1 cellular context compared by ENCODE assay signal in genomic region chr14:61536661-61537566, GRCh38.
TF ChIP-seq lines count a peak whose summit lies in the region.

No MANE protein-coding gene starts in this region.

TF ChIP-seq in HepG2, 621 proteins besides CTCF, POLR2A, EP300 and RAD21 (continued from another document and continues in another):
- TF ChIP-seq ZNF770 (CRISPR knock-in tag; IDR thresholded peaks at IDR 0.05) (no peak), KMT2B (CRISPR knock-in tag; IDR thresholded peaks at IDR 0.05) (no peak), NCOA2 (CRISPR knock-in tag; IDR thresholded peaks at IDR 0.05) (peak; percentile 84), TCF7L2 (IDR thresholded peaks at IDR 0.05; ENCODE audit: low read depth, low read length) (no peak), BRD4 (CRISPR knock-in tag; IDR thresholded peaks at IDR 0.05) (no peak), ZNF639 (CRISPR knock-in tag; conservative IDR thresholded peaks at IDR 0.05) (no peak), ZFP36L2 (CRISPR knock-in tag; IDR thresholded peaks at IDR 0.05) (no peak), ASH2L (IDR thresholded peaks at IDR 0.05; ENCODE audit: insufficient read length, low read depth, low read length) (peak; percentile 63), RELA (CRISPR knock-in tag; IDR thresholded peaks at IDR 0.05) (no peak), NR2F6 (IDR thresholded peaks at IDR 0.05) (peak; percentile 64), NR2F6 (CRISPR knock-in tag; IDR thresholded peaks at IDR 0.05) (peak; percentile 39), ZNF335 (CRISPR knock-in tag; IDR thresholded peaks at IDR 0.05) (no peak), ZFY (CRISPR knock-in tag; IDR thresholded peaks at IDR 0.05) (peak; percentile 44), CREB3 (CRISPR knock-in tag; IDR thresholded peaks at IDR 0.05) (no peak), ZBTB33 (CRISPR knock-in tag; IDR thresholded peaks at IDR 0.05) (no peak), ZNF558 (CRISPR knock-in tag; IDR thresholded peaks at IDR 0.05; ENCODE audit: borderline replicate concordance) (no peak), RBFOX2 (IDR thresholded peaks at IDR 0.05; ENCODE audit: low read depth, low read length) (peak; percentile 50; the same call in 1 of the 2 replicates), HNF4A (CRISPR knock-in tag; IDR thresholded peaks at IDR 0.05) (peak; percentile 37; the same call in 1 of the 2 replicates), GZF1 (CRISPR knock-in tag; IDR thresholded peaks at IDR 0.05) (no peak), RXRA (CRISPR knock-in tag; IDR thresholded peaks at IDR 0.05) (peak; percentile 62; the same call in 1 of the 2 replicates), DPF2 (CRISPR knock-in tag; IDR thresholded peaks at IDR 0.05; ENCODE audit: borderline replicate concordance, low read depth) (no peak), CENPBD1 (CRISPR knock-in tag; IDR thresholded peaks at IDR 0.05; ENCODE audit: borderline replicate concordance, low read depth) (no peak), ZNF772 (CRISPR knock-in tag; IDR thresholded peaks at IDR 0.05) (0 out of 2 replicates have a peak, but pooled peaks have one; percentile 24), YEATS4 (CRISPR knock-in tag; IDR thresholded peaks at IDR 0.05; ENCODE audit: borderline replicate concordance) (no peak), NR2C2 (CRISPR knock-in tag; IDR thresholded peaks at IDR 0.05; ENCODE audit: borderline replicate concordance) (no peak), TIGD3 (CRISPR knock-in tag; IDR thresholded peaks at IDR 0.05; ENCODE audit: borderline replicate concordance) (no peak), ZBTB34 (CRISPR knock-in tag; IDR thresholded peaks at IDR 0.05) (no peak), ZSCAN5A (CRISPR knock-in tag; IDR thresholded peaks at IDR 0.05; ENCODE audit: borderline replicate concordance) (no peak), CEBPZ (IDR thresholded peaks at IDR 0.05; ENCODE audit: low read length) (no peak), ZBTB26 (CRISPR knock-in tag; IDR thresholded peaks at IDR 0.05; ENCODE audit: borderline replicate concordance) (no peak), PATZ1 (CRISPR knock-in tag; IDR thresholded peaks at IDR 0.05) (peak; percentile 81), MED1 (CRISPR knock-in tag; IDR thresholded peaks at IDR 0.05) (peak; percentile 56; the same call in 1 of the 2 replicates), NFIC (IDR thresholded peaks at IDR 0.05; ENCODE audit: low read length) (0 out of 2 replicates have a peak, but pooled peaks have one; percentile 33), RARA (CRISPR knock-in tag; IDR thresholded peaks at IDR 0.05) (peak; percentile 36; the same call in 1 of the 2 replicates)
